Comparison of ENCODE assay signal across 17 cellular contexts in genomic region chr12:103882861-103883596, GRCh38. TPM values are rescaled to one million over a fixed set of nuclear protein-coding genes. Genes with fewer than 3 reads are reported as not detected.
DNase-seq lines count a peak whose midpoint lies in the region; ATAC-seq and TF ChIP-seq lines count a peak whose summit lies in the region.
"Had no signal": no experiment of that assay in that cellular context is flagged by ENCODE, and none has a peak within 500 bp of the region (broad histone marks: within the 10 kb centered on the region; RNA-seq: fewer than 3 reads in every experiment).

No MANE protein-coding gene starts in this region.

- H3K4me3 ChIP-seq in GM12864 (ENCODE audit: low read depth, low read length) = no peak overlapping the region
- H3K4me3 ChIP-seq in NB4 (ENCODE audit: low read depth, low read length) = no peak overlapping the region
- H3K4me3 ChIP-seq: GM23248 had no signal

- peaks cover 33% of the 10 kb centered on the region for H3K4me1 ChIP-seq in foreskin keratinocyte

- H3K27me3 ChIP-seq in foreskin keratinocyte = no peaks in the 10 kb centered on the region

- DNase-seq in GM12864 (ENCODE audit: low read depth) (peak; percentile 27), NB4 (ENCODE audit: low read depth) (peak; percentile 52), foreskin keratinocyte (peak; percentile 85 to 88), EL (no peak)
- no peak for DNase-seq in activated effector memory CD4-positive, alpha-beta T cell treated with Interleukin-2 at 50 U/mL for 16 hours
- DNase-seq: activated CD4-positive, alpha-beta T cell treated with anti-CD3 and anti-CD28 coated beads for 48 hours; activated CD8-positive, alpha-beta memory T cell treated with anti-CD3 and anti-CD28 coated beads, Interleukin-2, amount 10 ng/mL, durations not matched to agents 7 days and 5 days; foreskin melanocyte; GM23248; IMR-90; midbrain; NCI-H2029; NCI-H510A treated with DMSO at 0.1 percent for 48 hours had no signal

- TF ChIP-seq POLR2A in NB4 (IDR thresholded peaks at IDR 0.05; ENCODE audit: extremely low read depth, insufficient read length) = no peak

- peak overlapping the region; percentile 10 for H3K27ac ChIP-seq in foreskin keratinocyte
- H3K27ac ChIP-seq: GM23248 had no signal

- TF ChIP-seq CTCF in GM12864 (IDR thresholded peaks at IDR 0.05; ENCODE audit: low read depth, low read length, missing control alignments) (peak; percentile 5), NB4 (IDR thresholded peaks at IDR 0.05; ENCODE audit: low read depth, low read length) (no peak), foreskin keratinocyte (conservative IDR thresholded peaks at IDR 0.05) (peak; percentile 53)

- ATAC-seq in GM19043 (IDR thresholded peaks at IDR 0.05; ENCODE audit: low read depth, unreplicated experiment) = peak; percentile 36
- peak; percentile 84 for ATAC-seq in foreskin keratinocyte
- ATAC-seq in GM18867 (IDR thresholded peaks at IDR 0.05; ENCODE audit: unreplicated experiment) = no peak
- no peak for ATAC-seq in SK-N-SH treated with all-trans-retinoic acid at 6 μM for 48 hours
- ATAC-seq: activated CD8-positive, alpha-beta memory T cell treated with anti-CD3 and anti-CD28 coated beads, Interleukin-2, amount 10 ng/mL, durations not matched to agents 7 days and 5 days; Right ventricle myocardium inferior had no signal

TF ChIP-seq in SK-N-SH treated with all-trans-retinoic acid at 6 μM for 48 hours, 23 proteins besides CTCF, POLR2A, EP300 and RAD21:
- TF ChIP-seq TCF4 (CRISPR knock-in tag; IDR thresholded peaks at IDR 0.05; ENCODE audit: borderline replicate concordance) (no peak), SNAI2 (CRISPR knock-in tag; IDR thresholded peaks at IDR 0.05) (no peak), TSHZ2 (CRISPR knock-in tag; IDR thresholded peaks at IDR 0.05) (no peak)
TF ChIP-seq in SK-N-SH treated with all-trans-retinoic acid at 6 μM for 48 hours: peak in this region for 0.

RNA-seq across cellular contexts. Expression of gene NT5DC3, which starts 42.0 kb away (rescaled TPM):
- 20.8 and 34.3 TPM in 2 replicates for total RNA-seq in foreskin keratinocyte
- 6.1 and 9.3 TPM in 2 replicates for polyA plus RNA-seq in foreskin keratinocyte

RNA-seq across cellular contexts. Expression of gene HSP90B1, which starts 47.2 kb away (rescaled TPM):
- 981 and 1,151 TPM in 2 replicates for total RNA-seq in foreskin keratinocyte
- 747 and 810 TPM in 2 replicates for polyA plus RNA-seq in foreskin keratinocyte

Comparison
In these comparisons a context has a peak if more than half of its experiments do, and no peak if none do; other contexts are left out.
1. DNase-seq: peak in GM12864 (single experiment), NB4 (single experiment) and foreskin keratinocyte (2 of 2); none in activated effector memory CD4-positive, alpha-beta T cell treated with Interleukin-2 at 50 U/mL for 16 hours (single experiment) and EL (single experiment).
2. ATAC-seq: peak in GM19043 (single experiment) and foreskin keratinocyte (single experiment); none in GM18867 (single experiment) and SK-N-SH treated with all-trans-retinoic acid at 6 μM for 48 hours (single experiment).